13 cellular contexts compared by ENCODE assay signal in the genomic region with DNA sequence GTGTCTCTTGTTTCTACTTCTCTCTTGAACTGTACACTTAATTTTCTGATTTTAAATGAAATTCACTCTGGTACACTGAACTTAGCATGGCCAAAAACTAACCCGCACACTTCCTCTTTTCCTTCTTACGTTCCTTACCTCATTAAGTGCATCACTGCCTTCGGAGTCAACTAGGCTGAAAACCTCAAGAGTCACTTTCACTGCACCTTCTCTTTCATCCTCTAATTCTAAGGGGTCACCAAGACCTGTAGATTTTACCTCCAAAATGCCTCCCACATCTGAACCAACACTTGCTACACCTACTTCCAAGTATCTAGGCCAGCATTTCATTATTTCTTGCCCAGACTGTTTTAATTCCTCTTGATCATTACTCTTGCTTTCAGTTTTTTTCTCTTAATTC. TPM values are rescaled to one million over a fixed set of nuclear protein-coding genes. Genes with fewer than 3 reads are reported as not detected.
DNase-seq lines count a peak whose midpoint lies in the region; ATAC-seq and TF ChIP-seq lines count a peak whose summit lies in the region.
"Had no signal": no experiment of that assay in that cellular context is flagged by ENCODE, and none has a peak within 500 bp of the region (broad histone marks: within the 10 kb centered on the region; RNA-seq: fewer than 3 reads in every experiment).

No MANE protein-coding gene starts in this region.

- ATAC-seq in GM19455 (IDR thresholded peaks at IDR 0.05; ENCODE audit: unreplicated experiment) (peak; percentile 48), HG03039 (IDR thresholded peaks at IDR 0.05; ENCODE audit: unreplicated experiment) (peak; percentile 60), left lung (no peak)
- ATAC-seq: esophagus mucosa had no signal

- H3K4me1 ChIP-seq in OCI-LY7 (ENCODE audit: insufficient read depth, low read length, poor library complexity, severe bottlenecking), result peaks cover 85% of the 10 kb centered on the region
- peaks cover 12 to 47% of the 10 kb centered on the region in 2 donors for H3K4me1 ChIP-seq in left lung

- H4K20me1 ChIP-seq in OCI-LY7 (ENCODE audit: insufficient read depth, low read length), result no peaks in the 10 kb centered on the region

- H3K9me2 ChIP-seq in OCI-LY7 (ENCODE audit: insufficient read depth, low read length), result no peaks in the 10 kb centered on the region

- H3K36me3 ChIP-seq in GM06990 (ENCODE audit: control insufficient read depth, insufficient read depth, low read length), result peaks cover 2% of the 10 kb centered on the region; the same call in 1 of the 2 replicates
- H3K36me3 ChIP-seq in OCI-LY7 (ENCODE audit: insufficient read depth, low read length), result peaks cover 45% of the 10 kb centered on the region
- H3K36me3 ChIP-seq in left lung, result peaks cover 0 to 4% of the 10 kb centered on the region in 2 donors

- intact Hi-C loops in OCI-LY7 (cut with micrococcal nuclease; ENCODE audit: unreplicated experiment), result no loop called here
- intact Hi-C loops in left lung (cut with DNase I), result no loop called here

- peaks cover 36% of the 10 kb centered on the region; the same call in 1 of the 2 replicates for H3K79me2 ChIP-seq in OCI-LY7 (ENCODE audit: insufficient read depth, low read depth, low read length)

- H3K27ac ChIP-seq in OCI-LY7 (ENCODE audit: low read depth, low read length, poor library complexity, severe bottlenecking) (peak overlapping the region; percentile 88), left lung (no peak overlapping the region)
- H3K27ac ChIP-seq: adrenal gland had no signal

- peak; percentile 83 for DNase-seq in GM06990 (ENCODE audit: extremely low read depth, insufficient read length)
- DNase-seq in OCI-LY7 (ENCODE audit: low spot score), result peak; percentile 90
- no peak for DNase-seq in kidney tubule cell (ENCODE audit: low spot score)
- no peak for DNase-seq in stimulated activated CD4-positive, alpha-beta T cell treated with anti-CD3 and anti-CD28 coated beads, Interleukin-2, amount 100 ng/mL, for 24 hours
- no peak for DNase-seq in activated effector memory CD4-positive, alpha-beta T cell treated with Interleukin-2 at 50 U/mL for 16 hours
- DNase-seq in left lung, result no peak
- DNase-seq: adrenal gland, NCI-H2107, T1000 had no signal

- H2AFZ ChIP-seq in OCI-LY7 (ENCODE audit: low read length), result peak overlapping the region; percentile 62; the same call in 1 of the 2 replicates

- H3K27me3 ChIP-seq in GM06990 (replicated peaks; ENCODE audit: control insufficient read depth, insufficient read depth, low read length), result no peaks in the 10 kb centered on the region
- H3K27me3 ChIP-seq in left lung, result no peaks in the 10 kb centered on the region
- H3K27me3 ChIP-seq: adrenal gland had no signal

- no TSS peak for BruUV-seq in OCI-LY7 (replicated peaks; lab: Mats Ljungman, UMichigan)

- peak overlapping the region; percentile 84 for H3K4me2 ChIP-seq in OCI-LY7 (ENCODE audit: low read length)

- TF ChIP-seq CTCF in GM06990 (IDR thresholded peaks at IDR 0.05; ENCODE audit: insufficient read depth, low read length, poor library complexity, severe bottlenecking) (no peak), OCI-LY7 (conservative IDR thresholded peaks at IDR 0.05; ENCODE audit: low read length) (no peak), left lung (IDR thresholded peaks at IDR 0.05) (no peak)

- CTCF ChIA-PET in OCI-LY7 (lab: Charles Lee; ENCODE audit: unreplicated experiment), result interaction anchor here (0.6 kb wide), 1 partner anchor 27 kb away, joined by 3 read pairs; no protein-coding TSS in a partner anchor

- no peaks in the 10 kb centered on the region for H3K9me3 ChIP-seq in OCI-LY7 (ENCODE audit: low read length)
- no peaks in the 10 kb centered on the region for H3K9me3 ChIP-seq in left lung
- H3K9me3 ChIP-seq: adrenal gland, HAP-1 had no signal

- H3K4me3 ChIP-seq in GM06990 (replicated peaks; ENCODE audit: low read depth, low read length) (no peak overlapping the region), OCI-LY7 (ENCODE audit: low read depth, low read length, poor library complexity, severe bottlenecking) (peak overlapping the region; percentile 60), left lung (no peak overlapping the region)
- H3K4me3 ChIP-seq: adrenal gland, HAP-1 had no signal

- POLR2A ChIA-PET in OCI-LY7 (lab: Charles Lee), result interaction anchor here (0.6 to 1.2 kb wide), 5 partner anchors 10 to 74 kb away, joined by 3 to 5 read pairs (median 3); no protein-coding TSS in a partner anchor

RNA-seq across cellular contexts. Expression of a gene that starts 6.6 kb away (rescaled TPM):
- total RNA-seq in OCI-LY7 (2014; rRNA removed; shearing (Covaris generic)), result 24.5 and 57.7 TPM in 2 replicates
- 38.5 and 51.6 TPM in 2 replicates for total RNA-seq in OCI-LY7 (2022)
- 10 to 100 TPM; 30.7 to 34.7 TPM for total RNA-seq in left lung

Comparison
In these comparisons a context has a peak if more than half of its experiments do, and no peak if none do; other contexts are left out.
1. DNase-seq: peak in GM06990 (single experiment) and OCI-LY7 (single experiment); none in kidney tubule cell (single experiment), stimulated activated CD4-positive, alpha-beta T cell treated with anti-CD3 and anti-CD28 coated beads, Interleukin-2, amount 100 ng/mL, for 24 hours (0 of 2), activated effector memory CD4-positive, alpha-beta T cell treated with Interleukin-2 at 50 U/mL for 16 hours (single experiment) and left lung (0 of 2).